In genomic region chr4:23572382-23572781, GRCh38 we compare ENCODE assay signal across 32 cellular contexts.
"Had no signal": no experiment of that assay in that cellular context is flagged by ENCODE, and none has a peak within 500 bp of the region (broad histone marks: within the 10 kb centered on the region; RNA-seq: fewer than 3 reads in every experiment).

No MANE protein-coding gene starts in this region.

- DNase-seq: activated CD4-positive, alpha-beta memory T cell treated with anti-CD3 and anti-CD28 coated beads, Interleukin-2, amount 10 ng/mL, durations not matched to agents 7 days and 5 days; activated CD4-positive, alpha-beta T cell treated with anti-CD3 and anti-CD28 coated beads for 1 hour; activated CD4-positive, alpha-beta T cell treated with anti-CD3 and anti-CD28 coated beads for 36 hours; activated CD4-positive, alpha-beta T cell treated with anti-CD3 and anti-CD28 coated beads for 48 hours; activated CD4-positive, alpha-beta T cell treated with anti-CD3 and anti-CD28 coated beads, Interleukin-2, amount 10 ng/mL, durations not matched to agents 7 days and 5 days; activated CD4-positive, alpha-beta T cell treated with anti-CD3 and anti-CD28 coated beads, Interleukin-2, amount 50 U/mL, for 48 hours; activated CD4-positive, CD25-positive, alpha-beta regulatory T cell; activated CD8-positive, alpha-beta memory T cell treated with anti-CD3 and anti-CD28 coated beads for 24 hours; activated CD8-positive, alpha-beta memory T cell treated with anti-CD3 and anti-CD28 coated beads, Interleukin-2, amount 10 ng/mL, durations not matched to agents 7 days and 5 days; activated CD8-positive, alpha-beta memory T cell treated with anti-CD3 and anti-CD28 coated beads, Interleukin-2, amount 50 U/mL, for 48 hours; activated CD8-positive, alpha-beta T cell treated with anti-CD3 and anti-CD28 coated beads, Interleukin-2, amount 10 ng/mL, durations not matched to agents 7 days and 5 days; activated effector memory CD4-positive, alpha-beta T cell treated with Interleukin-2 at 50 U/mL for 16 hours; activated gamma-delta T cell; activated naive CD4-positive, alpha-beta T cell treated with anti-CD3 and anti-CD28 coated beads, Interleukin-2, amount 10 ng/mL, durations not matched to agents 7 days and 5 days; activated naive CD4-positive, alpha-beta T cell treated with Interleukin-2 at 50 U/mL for 16 hours; activated naive CD8-positive, alpha-beta T cell treated with anti-CD3 and anti-CD28 coated beads, Interleukin-2, amount 10 ng/mL, durations not matched to agents 7 days and 5 days; activated naive CD8-positive, alpha-beta T cell treated with anti-CD3 and anti-CD28 coated beads, Interleukin-2, amount 50 U/mL, for 24 hours; activated T-cell treated with anti-CD3 and anti-CD28 coated beads, Interleukin-2, amount 50 U/mL, for 24 hours; activated T-cell treated with anti-CD3 and anti-CD28 coated beads, Interleukin-2, amount 50 U/mL, for 48 hours; amygdala; anterior cingulate cortex; body of pancreas; brain microvascular endothelial cell; central memory CD4-positive, alpha-beta T cell; T-helper 1 cell; T-helper 2 cell; T-helper 9 cell had no signal

- H3K36me3 ChIP-seq: brain microvascular endothelial cell, breast epithelium had no signal

- H3K4me1 ChIP-seq: body of pancreas, breast epithelium had no signal

- H3K27me3 ChIP-seq: body of pancreas, brain microvascular endothelial cell, breast epithelium had no signal

- H3K27ac ChIP-seq: body of pancreas, brain microvascular endothelial cell, breast epithelium, VCaP had no signal

- H3K9me3 ChIP-seq: body of pancreas had no signal

- FAIRE-seq: astrocyte, TTC549 had no signal

- H3K4me3 ChIP-seq: body of pancreas, breast epithelium had no signal

- ATAC-seq: activated CD4-positive, alpha-beta T cell treated with anti-CD3 and anti-CD28 coated beads for 36 hours; activated CD4-positive, CD25-positive, alpha-beta regulatory T cell treated with anti-CD3 and anti-CD28 coated beads, Interleukin-2, amount 50 U/mL, for 24 hours; activated CD8-positive, alpha-beta memory T cell treated with anti-CD3 and anti-CD28 coated beads, Interleukin-2, amount 10 ng/mL, durations not matched to agents 7 days and 5 days; activated CD8-positive, alpha-beta T cell treated with anti-CD3 and anti-CD28 coated beads, Interleukin-2, amount 10 ng/mL, durations not matched to agents 7 days and 5 days; activated naive CD8-positive, alpha-beta T cell treated with anti-CD3 and anti-CD28 coated beads, Interleukin-2, amount 50 U/mL, for 24 hours; body of pancreas had no signal
